Comparison of ENCODE assay signal across 1 cellular context in the genomic region with DNA sequence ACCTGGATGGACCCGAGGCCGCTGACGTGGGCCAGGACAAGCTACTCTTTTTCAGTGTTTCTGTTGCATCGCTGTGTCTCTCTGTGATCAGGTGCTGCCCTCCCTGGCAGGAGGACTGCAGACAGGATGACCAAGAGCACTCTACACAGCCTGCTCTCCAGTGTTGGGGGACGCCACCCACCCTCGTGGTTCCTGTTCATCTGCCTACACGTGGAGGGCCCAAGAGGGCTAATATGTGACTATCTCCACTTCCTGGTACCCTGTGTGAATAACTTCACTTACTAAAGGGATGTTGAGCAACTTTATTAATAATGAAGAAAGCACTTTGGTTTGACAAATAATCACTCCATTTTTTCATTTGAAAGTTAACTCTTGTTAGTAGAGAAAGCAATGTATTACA.
TF ChIP-seq lines count a peak whose summit lies in the region.

No MANE protein-coding gene starts in this region.

TF ChIP-seq in H1, 55 proteins besides CTCF, POLR2A, EP300 and RAD21:
- no peak for TF ChIP-seq TEAD4 (IDR thresholded peaks at IDR 0.05; ENCODE audit: low read depth, low read length)
- no peak for TF ChIP-seq TBP (IDR thresholded peaks at IDR 0.05; ENCODE audit: low read depth, low read length)
- TF ChIP-seq HDAC6 (IDR thresholded peaks at IDR 0.05; ENCODE audit: low read depth, low read length), result no peak
- no peak for TF ChIP-seq CBX5 (IDR thresholded peaks at IDR 0.05; ENCODE audit: low read depth, low read length)
- TF ChIP-seq CHD1 (IDR thresholded peaks at IDR 0.05; ENCODE audit: low read depth, low read length), result no peak
- no peak for TF ChIP-seq HDAC2 (IDR thresholded peaks at IDR 0.05; ENCODE audit: borderline replicate concordance in 1 of 2, low read depth in 2 of 2, low read length in 2 of 2)
- TF ChIP-seq, protein P1, sequence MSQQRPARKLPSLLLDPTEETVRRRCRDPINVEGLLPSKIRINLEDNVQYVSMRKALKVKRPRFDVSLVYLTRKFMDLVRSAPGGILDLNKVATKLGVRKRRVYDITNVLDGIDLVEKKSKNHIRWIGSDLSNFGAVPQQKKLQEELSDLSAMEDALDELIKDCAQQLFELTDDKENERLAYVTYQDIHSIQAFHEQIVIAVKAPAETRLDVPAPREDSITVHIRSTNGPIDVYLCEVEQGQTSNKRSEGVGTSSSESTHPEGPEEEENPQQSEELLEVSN (IDR thresholded peaks at IDR 0.05), result no peak
- no peak for TF ChIP-seq CBX8 (IDR thresholded peaks at IDR 0.05; ENCODE audit: borderline replicate concordance, low read depth, low read length)
- no peak for TF ChIP-seq TCF12 (IDR thresholded peaks at IDR 0.05; ENCODE audit: low read depth, low read length)
- no peak for TF ChIP-seq NRF1 (IDR thresholded peaks at IDR 0.05; ENCODE audit: low read depth, low read length)
- TF ChIP-seq SAP30 (IDR thresholded peaks at IDR 0.05; ENCODE audit: insufficient read depth, insufficient replicate concordance, low read length), result no peak
- TF ChIP-seq JUN (IDR thresholded peaks at IDR 0.05; ENCODE audit: low read depth, low read length), result no peak
- no peak for TF ChIP-seq SUZ12 (IDR thresholded peaks at IDR 0.05; ENCODE audit: low read length)
- no peak for TF ChIP-seq CEBPB (IDR thresholded peaks at IDR 0.05; ENCODE audit: low read depth, low read length)
TF ChIP-seq in H1: peak in this region for 0.
